In the genomic region with DNA sequence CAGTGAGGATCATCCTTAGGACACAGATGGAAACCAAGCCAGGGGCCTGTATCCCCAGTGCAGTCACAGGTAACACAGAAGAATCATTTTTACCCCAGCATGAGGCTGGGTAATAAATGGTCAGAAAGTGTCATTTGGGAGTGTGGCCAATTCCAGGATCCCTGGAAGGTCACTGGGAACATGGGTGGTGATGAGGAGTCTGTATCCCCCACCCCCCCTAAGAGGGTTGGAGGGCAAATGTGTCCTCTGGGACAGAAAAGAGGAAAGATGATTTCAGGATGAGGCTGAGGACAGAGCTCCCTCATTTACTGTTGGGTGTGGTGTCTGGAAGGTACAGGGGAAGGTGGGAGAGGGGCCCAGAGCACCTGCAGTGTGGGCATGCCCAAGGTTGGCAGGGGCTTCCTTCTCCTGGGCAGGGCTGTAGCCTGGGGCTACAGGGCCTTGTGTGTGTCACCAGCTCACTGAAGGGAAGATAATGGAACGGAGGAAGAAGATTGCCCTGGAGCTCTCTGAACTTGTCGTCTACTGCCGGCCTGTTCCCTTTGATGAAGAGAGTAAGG, we compare ENCODE assay signal across 10 cellular contexts. TPM values are rescaled to one million over a fixed set of nuclear protein-coding genes. Genes with fewer than 3 reads are reported as not detected.
DNase-seq lines count a peak whose midpoint lies in the region; ATAC-seq and TF ChIP-seq lines count a peak whose summit lies in the region.
"Had no signal": no experiment of that assay in that cellular context is flagged by ENCODE, and none has a peak within 500 bp of the region (broad histone marks: within the 10 kb centered on the region; RNA-seq: fewer than 3 reads in every experiment).

No MANE protein-coding gene starts in this region.

- DNase-seq in cardiac muscle cell (ENCODE audit: low read depth in 1 of 2, low spot score in 1 of 2) (no peak), Right ventricle myocardium superior (no peak), cerebellar cortex (ENCODE audit: low spot score) (peak; percentile 1), upper lobe of right lung (peak; percentile 42)
- DNase-seq: NCI-H2107 had no signal

- H3K9me3 ChIP-seq in cardiac muscle cell (ENCODE audit: low read depth): no peaks in the 10 kb centered on the region
- H3K9me3 ChIP-seq in upper lobe of right lung: no peaks in the 10 kb centered on the region
- H3K9me3 ChIP-seq: BLaER1 had no signal

- no peaks in the 10 kb centered on the region for H3K4me1 ChIP-seq in cardiac muscle cell (ENCODE audit: low read depth)
- peaks cover 19% of the 10 kb centered on the region for H3K4me1 ChIP-seq in upper lobe of right lung

- H3K27me3 ChIP-seq in cardiac muscle cell (no peaks in the 10 kb centered on the region), upper lobe of right lung (no peaks in the 10 kb centered on the region)

- intact Hi-C loops in Right ventricle myocardium superior (cut with DNase I) (loop anchor here (2.0 to 5.0 kb wide), 2 partner anchors 61 to 240 kb away; no protein-coding TSS in a partner anchor), upper lobe of right lung (cut with DNase I) (loop anchor here (5.0 kb wide), 1 partner anchor 165 kb away; no protein-coding TSS in a partner anchor)

- peaks cover 81% of the 10 kb centered on the region for H3K36me3 Mint-ChIP-seq in nephron (ENCODE audit: low read depth)
- peaks cover 52% of the 10 kb centered on the region for H3K36me3 Mint-ChIP-seq in stimulated activated memory B cell treated with anti-CD40 and anti-IgM and Interleukin-4, amounts not matched to agents 10 μg/mL and 1 μg/mL and 100 μg/mL, for 72 hours

- TF ChIP-seq CTCF in cardiac muscle cell (IDR thresholded peaks at IDR 0.05; ENCODE audit: low read depth, low read length): no peak
- TF ChIP-seq CTCF in nephron (IDR thresholded peaks at IDR 0.05; ENCODE audit: unreplicated experiment in 3 of 3): no peak
- no peak for TF ChIP-seq CTCF in upper lobe of right lung (IDR thresholded peaks at IDR 0.05)

- ATAC-seq in Right ventricle myocardium superior (ENCODE audit: poor library complexity): no peak
- no peak for ATAC-seq in upper lobe of right lung
- no peak for ATAC-seq in stimulated activated memory B cell treated with anti-CD40 and anti-IgM and Interleukin-4, amounts not matched to agents 10 μg/mL and 1 μg/mL and 100 μg/mL, for 72 hours
- ATAC-seq in GM21723 (IDR thresholded peaks at IDR 0.05; ENCODE audit: unreplicated experiment): no peak
- ATAC-seq in HG02678 (IDR thresholded peaks at IDR 0.05; ENCODE audit: unreplicated experiment): no peak

- no peaks in the 10 kb centered on the region for H3K27me3 Mint-ChIP-seq in nephron (ENCODE audit: low read depth)
- H3K27me3 Mint-ChIP-seq in stimulated activated memory B cell treated with anti-CD40 and anti-IgM and Interleukin-4, amounts not matched to agents 10 μg/mL and 1 μg/mL and 100 μg/mL, for 72 hours: no peaks in the 10 kb centered on the region

- H3K27ac Mint-ChIP-seq in nephron: peak overlapping the region in 2 of 3 experiments; percentile 25 to 52
- no peak overlapping the region for H3K27ac Mint-ChIP-seq in stimulated activated memory B cell treated with anti-CD40 and anti-IgM and Interleukin-4, amounts not matched to agents 10 μg/mL and 1 μg/mL and 100 μg/mL, for 72 hours

- H3K4me3 Mint-ChIP-seq in nephron: no peak overlapping the region
- no peak overlapping the region for H3K4me3 Mint-ChIP-seq in stimulated activated memory B cell treated with anti-CD40 and anti-IgM and Interleukin-4, amounts not matched to agents 10 μg/mL and 1 μg/mL and 100 μg/mL, for 72 hours

- H3K27ac ChIP-seq in cardiac muscle cell: peak overlapping the region; percentile 5
- H3K27ac ChIP-seq in upper lobe of right lung: peak overlapping the region; percentile 69
- H3K27ac ChIP-seq: BLaER1 had no signal

- peaks cover 15% of the 10 kb centered on the region for H3K4me1 Mint-ChIP-seq in nephron
- peaks cover 14% of the 10 kb centered on the region for H3K4me1 Mint-ChIP-seq in stimulated activated memory B cell treated with anti-CD40 and anti-IgM and Interleukin-4, amounts not matched to agents 10 μg/mL and 1 μg/mL and 100 μg/mL, for 72 hours

- H3K36me3 ChIP-seq in cardiac muscle cell (peaks cover 65% of the 10 kb centered on the region), upper lobe of right lung (peaks cover 84% of the 10 kb centered on the region)

- H3K4me3 ChIP-seq in cardiac muscle cell: no peak overlapping the region
- H3K4me3 ChIP-seq in upper lobe of right lung: no peak overlapping the region
- H3K4me3 ChIP-seq: BLaER1 had no signal

- H3K9me3 Mint-ChIP-seq in nephron: no peaks in the 10 kb centered on the region
- H3K9me3 Mint-ChIP-seq in stimulated activated memory B cell treated with anti-CD40 and anti-IgM and Interleukin-4, amounts not matched to agents 10 μg/mL and 1 μg/mL and 100 μg/mL, for 72 hours: no peaks in the 10 kb centered on the region

RNA-seq across cellular contexts. Expression of a gene that starts 34.5 kb away (rescaled TPM):
- total RNA-seq in cardiac muscle cell (67.4 and 87.6 TPM in 2 replicates), Right ventricle myocardium superior (45.0 TPM), upper lobe of right lung (120 TPM)
- polyA plus RNA-seq in cardiac muscle cell: 43.7 and 48.8 TPM in 2 replicates

Comparison
In these comparisons a context has a peak if more than half of its experiments do, and no peak if none do; other contexts are left out.
1. DNase-seq: peak in cerebellar cortex (single experiment) and upper lobe of right lung (single experiment); none in cardiac muscle cell (0 of 2) and Right ventricle myocardium superior (single experiment).